1 cellular context compared by ENCODE assay signal in genomic region chr19:49664171-49665070, GRCh38.
TF ChIP-seq lines count a peak whose summit lies in the region.

No MANE protein-coding gene starts in this region.

TF ChIP-seq in HEK293, 187 proteins besides CTCF, POLR2A, EP300 and RAD21 (continued from another document):
- TF ChIP-seq ZNF645 (tag by site-specific recombination; IDR thresholded peaks at IDR 0.05) (no peak), ZNF155 (tag by site-specific recombination; IDR thresholded peaks at IDR 0.05) (no peak), ZNF76 (tag by site-specific recombination; IDR thresholded peaks at IDR 0.05; ENCODE audit: borderline replicate concordance, low read depth) (peak; percentile 83), ZNF157 (tag by site-specific recombination; IDR thresholded peaks at IDR 0.05) (no peak), OSR2 (tag by site-specific recombination; IDR thresholded peaks at IDR 0.05) (no peak), ZNF133 (tag by site-specific recombination; IDR thresholded peaks at IDR 0.05) (no peak), PRDM10 (tag by site-specific recombination; IDR thresholded peaks at IDR 0.05) (peak; percentile 99), MZF1 (tag by site-specific recombination; IDR thresholded peaks at IDR 0.05; ENCODE audit: borderline replicate concordance) (no peak), ZNF544 (tag by site-specific recombination; IDR thresholded peaks at IDR 0.05) (no peak), PBX3 (CRISPR knock-in tag; IDR thresholded peaks at IDR 0.05) (peak; percentile 81; the same call in 1 of the 2 replicates), ZNF692 (tag by site-specific recombination; IDR thresholded peaks at IDR 0.05) (peak; percentile 99), ZNF302 (tag by site-specific recombination; IDR thresholded peaks at IDR 0.05; ENCODE audit: low read depth) (no peak), ZNF610 (tag by site-specific recombination; IDR thresholded peaks at IDR 0.05; ENCODE audit: borderline replicate concordance) (no peak), IKZF3 (tag by site-specific recombination; IDR thresholded peaks at IDR 0.05) (peak; percentile 92), KLF1 (tag by site-specific recombination; IDR thresholded peaks at IDR 0.05) (peak; percentile 61), ZNF311 (tag by site-specific recombination; IDR thresholded peaks at IDR 0.05; ENCODE audit: borderline replicate concordance) (no peak), SP7 (tag by site-specific recombination; IDR thresholded peaks at IDR 0.05) (peak; percentile 50; the same call in 1 of the 2 replicates), ZNF121 (tag by site-specific recombination; IDR thresholded peaks at IDR 0.05) (peak; percentile 86), FEZF1 (tag by site-specific recombination; IDR thresholded peaks at IDR 0.05) (no peak), SP2 (tag by site-specific recombination; IDR thresholded peaks at IDR 0.05) (peak; percentile 88), ZSCAN18 (tag by site-specific recombination; IDR thresholded peaks at IDR 0.05) (no peak), ZSCAN30 (tag by site-specific recombination; IDR thresholded peaks at IDR 0.05) (0 out of 2 replicates have a peak, but pooled peaks have one; percentile 19), GLI2 (tag by site-specific recombination; IDR thresholded peaks at IDR 0.05; ENCODE audit: borderline replicate concordance, low read depth) (no peak), ZNF16 (tag by site-specific recombination; IDR thresholded peaks at IDR 0.05; ENCODE audit: low read depth) (no peak), ZXDB (tag by site-specific recombination; IDR thresholded peaks at IDR 0.05) (no peak; the same call in 1 of the 2 replicates), ZIC2 (tag by site-specific recombination; IDR thresholded peaks at IDR 0.05) (peak; percentile 93), ZFHX2 (tag by site-specific recombination; conservative IDR thresholded peaks at IDR 0.05) (peak; percentile 66), ZNF571 (tag by site-specific recombination; IDR thresholded peaks at IDR 0.05) (no peak), ZNF843 (tag by site-specific recombination; IDR thresholded peaks at IDR 0.05) (no peak), ZBTB21 (tag by site-specific recombination; IDR thresholded peaks at IDR 0.05) (no peak), ZNF658 (tag by site-specific recombination; IDR thresholded peaks at IDR 0.05) (no peak), ZBTB17 (tag by site-specific recombination; IDR thresholded peaks at IDR 0.05) (peak; percentile 58; the same call in 1 of the 2 replicates), ZBTB8A (tag by site-specific recombination; IDR thresholded peaks at IDR 0.05) (peak; percentile 12; the same call in 1 of the 2 replicates), ZBTB26 (tag by site-specific recombination; optimal IDR thresholded peaks at IDR 0.05) (peak; percentile 76), PRDM6 (tag by site-specific recombination; IDR thresholded peaks at IDR 0.05) (no peak), GLIS1 (tag by site-specific recombination; IDR thresholded peaks at IDR 0.05) (peak; percentile 57; the same call in 1 of the 2 replicates), ZNF132 (tag by site-specific recombination; IDR thresholded peaks at IDR 0.05; ENCODE audit: borderline replicate concordance) (no peak), ZNF10 (tag by site-specific recombination; IDR thresholded peaks at IDR 0.05) (peak; percentile 96), ZFP69B (tag by site-specific recombination; IDR thresholded peaks at IDR 0.05) (peak; percentile 99)
